ENCODE assay signal across 13 cellular contexts in genomic region chr14:61260939-61261776, GRCh38. TPM values are rescaled to one million over a fixed set of nuclear protein-coding genes. Genes with fewer than 3 reads are reported as not detected.
DNase-seq lines count a peak whose midpoint lies in the region; ATAC-seq and TF ChIP-seq lines count a peak whose summit lies in the region.
"Had no signal": no experiment of that assay in that cellular context is flagged by ENCODE, and none has a peak within 500 bp of the region (broad histone marks: within the 10 kb centered on the region; RNA-seq: fewer than 3 reads in every experiment).

No MANE protein-coding gene starts in this region.

- H3K9me3 ChIP-seq in hepatocyte (ENCODE audit: low read depth) = no peaks in the 10 kb centered on the region

- H3K36me3 ChIP-seq in hepatocyte (replicated peaks; ENCODE audit: insufficient read depth, low read depth) = no peaks in the 10 kb centered on the region

- H3K27ac ChIP-seq in hepatocyte = peak overlapping the region; percentile 54
- H3K27ac ChIP-seq: C4-2B had no signal

- DNase-seq in A172 (ENCODE audit: low spot score) (peak; percentile 14), H4 (ENCODE audit: low spot score) (peak; percentile 92), T1000 (lab: John Stamatoyannopoulos, UW) (peak; percentile 37), hepatocyte (ENCODE audit: low spot score) (peak; percentile 22), NCI-H2227 (lab: John Stamatoyannopoulos, UW; ENCODE audit: unreplicated experiment) (no peak)
- DNase-seq: KBM-7; stimulated activated CD8-positive, alpha-beta memory T cell treated with anti-CD3 and anti-CD28 coated beads, Interleukin-4, amount 100 ng/mL, for 48 hours; T-helper 17 cell had no signal

- WGBS in hepatocyte (ENCODE audit: low lambda C conversion rate, missing lambda C conversion rate) = 53% methylated on average over 8 of the region's 8 CpGs

- H2AFZ ChIP-seq in hepatocyte = no peak overlapping the region

- no peak overlapping the region for H3K4me2 ChIP-seq in hepatocyte
- H3K4me2 ChIP-seq: smooth muscle cell had no signal

- H3K27me3 ChIP-seq in hepatocyte = no peaks in the 10 kb centered on the region

- H3K4me3 ChIP-seq in hepatocyte = no peak overlapping the region
- H3K4me3 ChIP-seq: smooth muscle cell had no signal

- TF ChIP-seq CTCF in hepatocyte (IDR thresholded peaks at IDR 0.05; ENCODE audit: poor library complexity) = no peak

- H3K79me2 ChIP-seq in hepatocyte = no peaks in the 10 kb centered on the region

- ATAC-seq in GM21717 (IDR thresholded peaks at IDR 0.05; ENCODE audit: unreplicated experiment) = no peak
- ATAC-seq in HG02571 (IDR thresholded peaks at IDR 0.05; ENCODE audit: unreplicated experiment) = no peak
- no peak for ATAC-seq in HG03565 (IDR thresholded peaks at IDR 0.05; ENCODE audit: unreplicated experiment)
- ATAC-seq: T-helper 17 cell had no signal

- no peaks in the 10 kb centered on the region for H4K20me1 ChIP-seq in hepatocyte (ENCODE audit: insufficient read depth, poor library complexity, severe bottlenecking)

- H3K9me2 ChIP-seq in hepatocyte (replicated peaks; ENCODE audit: insufficient read depth) = no peaks in the 10 kb centered on the region

- peaks cover 9% of the 10 kb centered on the region for H3K4me1 ChIP-seq in hepatocyte (ENCODE audit: insufficient read depth)

RNA-seq across cellular contexts. Expression of gene TMEM30B, which starts 20.0 kb away (rescaled TPM):
- total RNA-seq in A172 (2014; rRNA removed; shearing (Covaris generic)) = not detected in 2 replicates
- not detected in 2 replicates for total RNA-seq in H4 (2014; rRNA removed; shearing (Covaris generic))
- total RNA-seq in hepatocyte = 15.8 and 18.2 TPM in 2 replicates
- polyA plus RNA-seq in hepatocyte = 12.4 and 19.3 TPM in 2 replicates

Comparison
In these comparisons a context has a peak if more than half of its experiments do, and no peak if none do; other contexts are left out.
1. RNA of gene TMEM30B, which starts 20.0 kb away (total RNA-seq): 15.8 to 18.2 TPM in hepatocyte; not detected in A172 and not detected in H4; every median in the first group is over 10 times any median in the second.